Comparison of ENCODE assay signal across 9 cellular contexts in genomic region chr5:145904743-145905142, GRCh38. TPM values are rescaled to one million over a fixed set of nuclear protein-coding genes. Genes with fewer than 3 reads are reported as not detected.
"Had no signal": no experiment of that assay in that cellular context is flagged by ENCODE, and none has a peak within 500 bp of the region (broad histone marks: within the 10 kb centered on the region; RNA-seq: fewer than 3 reads in every experiment).

No MANE protein-coding gene starts in this region.

- FAIRE-seq: G401.6, GM12878, GM12891, GM12892, GM18507, GM19239 had no signal

- ATAC-seq: GM12878 had no signal

- DNase-seq: GDM1, GF-D8 had no signal

- H3K4me3 ChIP-seq: GM12878 had no signal

RNA-seq across cellular contexts. Expression of gene SH3RF2, which starts 31.6 kb away (rescaled TPM):
- polyA plus RNA-seq: GM12878 had no signal

RNA-seq across cellular contexts. Expression of gene GRXCR2, which starts 31.9 kb away (rescaled TPM):
- total RNA-seq: G401, GM12878 had no signal
- polyA plus RNA-seq: GM12878 had no signal
